ENCODE assay signal across 8 cellular contexts in the genomic region with DNA sequence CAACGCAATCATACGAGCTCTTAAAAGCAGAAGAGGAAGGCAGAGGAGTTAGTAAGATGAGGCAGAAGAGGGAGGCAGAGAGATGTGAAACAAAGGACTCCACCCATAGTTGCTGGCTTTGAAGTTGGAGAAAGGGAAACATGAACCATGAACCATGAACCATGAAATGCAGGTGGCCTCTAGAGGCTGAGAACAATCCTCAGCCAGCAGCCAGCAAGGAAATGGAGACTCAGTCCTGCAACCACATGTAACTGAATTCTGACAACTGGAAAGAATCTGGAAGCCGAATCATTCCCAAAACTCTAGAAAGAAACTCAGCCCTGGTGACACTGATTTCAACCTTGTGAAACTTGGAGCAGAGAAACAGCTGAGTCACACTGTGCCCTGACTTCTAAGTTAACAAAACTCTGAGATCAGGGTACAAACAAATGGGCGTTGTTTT. TPM values are rescaled to one million over a fixed set of nuclear protein-coding genes. Genes with fewer than 3 reads are reported as not detected.
A peak's percentile ranks its signal among the peaks of the same experiment; 100 is the strongest.
DNase-seq lines count a peak whose midpoint lies in the region; ATAC-seq, FAIRE-seq and TF ChIP-seq lines count a peak whose summit lies in the region.

No MANE protein-coding gene starts in this region.

- H3K27me3 ChIP-seq in A673 (replicated peaks; ENCODE audit: insufficient read depth, low read depth, low read length, poor library complexity), result no peaks in the 10 kb centered on the region
- H3K27me3 ChIP-seq in dorsolateral prefrontal cortex, result no peaks in the 10 kb centered on the region
- H3K27me3 ChIP-seq in spleen (replicated peaks in 1 of 7), result no peaks in the 10 kb centered on the region

- CTCF ChIA-PET in A673 (lab: Charles Lee), result no interaction called here

- TF ChIP-seq POLR2A in GM12891 (IDR thresholded peaks at IDR 0.05; ENCODE audit: low read depth, low read length), result no peak
- TF ChIP-seq POLR2A in spleen (IDR thresholded peaks at IDR 0.05), result no peak

- in situ Hi-C loops in G401 (cut with HindIII; ENCODE audit: low sequenced_read_pairs), result no loop called here

- 37 to 62% (median 51%) methylated on average over 4 of the region's 4 CpGs for WGBS in spleen, 5 donors

- H3K27ac ChIP-seq in A673 (ENCODE audit: low read depth, low read length, poor library complexity, severe bottlenecking), result peak overlapping the region; percentile 57
- peak overlapping the region; percentile 2 to 90 (median 81) for H3K27ac ChIP-seq in dorsolateral prefrontal cortex
- H3K27ac ChIP-seq in spleen, result peak overlapping the region in 6 of 8 donors; percentile 17 to 75 (median 58)

- H3K9me3 ChIP-seq in A673 (ENCODE audit: low read depth, low read length, poor library complexity, severe bottlenecking), result peaks cover 5% of the 10 kb centered on the region
- H3K9me3 ChIP-seq in spleen, result no peaks in the 10 kb centered on the region

- peak; percentile 83 for ATAC-seq in HG02642 (IDR thresholded peaks at IDR 0.05; ENCODE audit: poor library complexity, unreplicated experiment)

- POLR2A ChIA-PET in A673 (lab: Charles Lee; ENCODE audit: low non-redundant PET), result no interaction called here

- H3K4me3 ChIP-seq in A673 (ENCODE audit: low read depth, low read length, poor library complexity, severe bottlenecking), result no peak overlapping the region
- H3K4me3 ChIP-seq in dorsolateral prefrontal cortex, result peak overlapping the region in 4 of 59 donors; percentile 0 to 29 (median 16)
- H3K4me3 ChIP-seq in spleen, result no peak overlapping the region

- H3K36me3 ChIP-seq in A673 (ENCODE audit: insufficient read depth, low read length, poor library complexity, severe bottlenecking), result no peaks in the 10 kb centered on the region
- no peaks in the 10 kb centered on the region for H3K36me3 ChIP-seq in spleen

- FAIRE-seq in GM12891 (lab: Jason Lieb, UNC), result peak; percentile 85

- intact Hi-C loops in A673 (cut with micrococcal nuclease; ENCODE audit: unreplicated experiment), result no loop called here
- intact Hi-C loops in dorsolateral prefrontal cortex (cut with DNase I), result no loop called here
- intact Hi-C loops in spleen (cut with DNase I; ENCODE audit: low total_unique reads), result loop anchor here (10.0 kb wide), 1 partner anchor 86 kb away; no protein-coding TSS in a partner anchor

- peak; percentile 45 for DNase-seq in A673 (ENCODE audit: low spot score)
- no peak for DNase-seq in GM12891 (ENCODE audit: insufficient read length, low spot score)
- DNase-seq in NCI-H69 (lab: John Stamatoyannopoulos, UW), result peak; percentile 2
- DNase-seq in dorsolateral prefrontal cortex, result no peak
- no peak for DNase-seq in spleen
- DNase-seq in NCI-H1048 (lab: John Stamatoyannopoulos, UW), result no peak
- DNase-seq in G401 (ENCODE audit: low spot score), result no peak

- H3K4me1 ChIP-seq in A673 (ENCODE audit: insufficient read depth, low read length, poor library complexity, severe bottlenecking) (peaks cover 20% of the 10 kb centered on the region), spleen (peaks cover 26 to 93% (median 68%) of the 10 kb centered on the region in 6 donors)

- no TSS peak for BruUV-seq in A673 (replicated peaks; lab: Mats Ljungman, UMichigan)

- TF ChIP-seq CTCF in A673 (conservative IDR thresholded peaks at IDR 0.05; ENCODE audit: low read depth, low read length) (no peak), dorsolateral prefrontal cortex (IDR thresholded peaks at IDR 0.05 in 54 of 56, conservative IDR thresholded peaks at IDR 0.05 in 2 of 56; ENCODE audit: low read depth in 1 of 56, partially characterized antibody in 56 of 56) (peak in 6 of 56 donors; percentile 7 to 23 (median 12)), spleen (IDR thresholded peaks at IDR 0.05 in 8 of 11, conservative IDR thresholded peaks at IDR 0.05 in 3 of 11) (peak in 2 of 11 experiments; percentile 8 to 20)

TF ChIP-seq in GM12891, 5 proteins besides CTCF, POLR2A, EP300 and RAD21:
- no peak for TF ChIP-seq TAF1 (IDR thresholded peaks at IDR 0.05; ENCODE audit: low read depth, low read length)
- peak; percentile 60 for TF ChIP-seq SPI1 (IDR thresholded peaks at IDR 0.05; ENCODE audit: low read depth, low read length)
- peak; percentile 71 for TF ChIP-seq PAX5 (IDR thresholded peaks at IDR 0.05; ENCODE audit: insufficient read depth, low read length, severe bottlenecking)

RNA-seq across cellular contexts. Expression of a gene that starts 10.1 kb away (rescaled TPM):
- total RNA-seq in A673 (2021) (10.3 and 10.9 TPM in 2 replicates), dorsolateral prefrontal cortex (10 to 100 TPM; 19.2 to 62.8 (median 43.8) TPM), spleen (10 to 100 TPM in 3 of 7 donors, 1 to 10 TPM in 4; 9.3 to 15.7 (median 10.0) TPM)
- 1.7 TPM for polyA plus RNA-seq in GM12891 (2012; ENCODE audit: low read depth, missing spikeins)
- 1 to 10 TPM; 5.4 to 7.6 (median 6.9) TPM for polyA plus RNA-seq in spleen
- 3.2 and 4.2 TPM in 2 replicates for total RNA-seq in G401 (2014; rRNA removed; shearing (Covaris generic))

Comparison
In these comparisons a context has a peak if more than half of its experiments do, and no peak if none do; other contexts are left out.
1. DNase-seq: peak in A673 (single experiment) and NCI-H69 (single experiment); none in GM12891 (single experiment), dorsolateral prefrontal cortex (0 of 10), spleen (single experiment), NCI-H1048 (single experiment) and G401 (single experiment).
2. Peak in every context shown above with its lines, with median percentiles within 50 percentile points of each other: H3K27ac ChIP-seq.